1 cellular context compared by ENCODE assay signal in genomic region chr3:31980530-31981205, GRCh38.
TF ChIP-seq lines count a peak whose summit lies in the region.

No MANE protein-coding gene starts in this region.

TF ChIP-seq in WTC11, 78 proteins besides CTCF, POLR2A, EP300 and RAD21 (continued from another document and continues in another):
- TF ChIP-seq ZNF423 (CRISPR knock-in tag; IDR thresholded peaks at IDR 0.05) (peak; percentile 68), FOXK1 (CRISPR knock-in tag; IDR thresholded peaks at IDR 0.05) (peak; percentile 5; the same call in 1 of the 2 replicates), PRDM15 (CRISPR knock-in tag; IDR thresholded peaks at IDR 0.05) (peak; percentile 46; the same call in 1 of the 2 replicates), TEAD4 (CRISPR knock-in tag; IDR thresholded peaks at IDR 0.05) (no peak), ZMAT4 (CRISPR knock-in tag; IDR thresholded peaks at IDR 0.05) (no peak), HMGA2 (CRISPR knock-in tag; IDR thresholded peaks at IDR 0.05) (no peak), ZNF219 (CRISPR knock-in tag; IDR thresholded peaks at IDR 0.05; ENCODE audit: borderline replicate concordance) (no peak), ARID4B (CRISPR knock-in tag; IDR thresholded peaks at IDR 0.05; ENCODE audit: borderline replicate concordance) (0 out of 2 replicates have a peak, but pooled peaks have one; percentile 30), GABPB1 (CRISPR knock-in tag; IDR thresholded peaks at IDR 0.05) (peak; percentile 52; the same call in 1 of the 2 replicates), ELF4 (CRISPR knock-in tag; IDR thresholded peaks at IDR 0.05; ENCODE audit: low read depth) (no peak), ATF1 (CRISPR knock-in tag; IDR thresholded peaks at IDR 0.05) (no peak), NFE2L1 (CRISPR knock-in tag; IDR thresholded peaks at IDR 0.05) (peak; percentile 79; the same call in 1 of the 2 replicates), ATF3 (CRISPR knock-in tag; conservative IDR thresholded peaks at IDR 0.05) (no peak), MAX (CRISPR knock-in tag; IDR thresholded peaks at IDR 0.05) (peak; percentile 71), ZNF317 (CRISPR knock-in tag; IDR thresholded peaks at IDR 0.05; ENCODE audit: borderline replicate concordance, low read depth) (no peak), E2F4 (CRISPR knock-in tag; IDR thresholded peaks at IDR 0.05; ENCODE audit: borderline replicate concordance, low read depth) (no peak), ZNF138 (CRISPR knock-in tag; conservative IDR thresholded peaks at IDR 0.05) (no peak; the same call in 1 of the 2 replicates), AFF4 (CRISPR knock-in tag; IDR thresholded peaks at IDR 0.05; ENCODE audit: borderline replicate concordance) (no peak), ZNF263 (CRISPR knock-in tag; IDR thresholded peaks at IDR 0.05; ENCODE audit: low read depth) (no peak), ZNF425 (CRISPR knock-in tag; conservative IDR thresholded peaks at IDR 0.05) (no peak), ATF2 (CRISPR knock-in tag; IDR thresholded peaks at IDR 0.05; ENCODE audit: borderline replicate concordance, low read depth) (no peak), CDX4 (CRISPR knock-in tag; IDR thresholded peaks at IDR 0.05; ENCODE audit: borderline replicate concordance) (no peak), ZSCAN18 (CRISPR knock-in tag; IDR thresholded peaks at IDR 0.05) (no peak), ZNF512 (CRISPR knock-in tag; IDR thresholded peaks at IDR 0.05; ENCODE audit: borderline replicate concordance) (no peak)
